28 cellular contexts compared by ENCODE assay signal in genomic region chr9:76313771-76314170, GRCh38.
"Had no signal": no experiment of that assay in that cellular context is flagged by ENCODE, and none has a peak within 500 bp of the region (broad histone marks: within the 10 kb centered on the region; RNA-seq: fewer than 3 reads in every experiment).

No MANE protein-coding gene starts in this region.

- DNase-seq: activated CD4-positive, alpha-beta memory T cell treated with anti-CD3 and anti-CD28 coated beads, Interleukin-2, amount 10 ng/mL, durations not matched to agents 7 days and 5 days; activated CD4-positive, alpha-beta T cell treated with anti-CD3 and anti-CD28 coated beads, Interleukin-2, amount 50 U/mL, for 1 hour; activated CD4-positive, CD25-positive, alpha-beta regulatory T cell; activated gamma-delta T cell; activated naive CD4-positive, alpha-beta T cell treated with anti-CD3 and anti-CD28 coated beads for 36 hours; activated T-cell treated with anti-CD3 and anti-CD28 coated beads for 4 hours; activated T-cell treated with anti-CD3 and anti-CD28 coated beads, Interleukin-2, amount 50 U/mL, for 48 hours; amygdala; KG1; NCI-H1048; NCI-H146; NCI-H187 treated with DMSO at 0.1 percent for 48 hours; NCI-H2081 treated with DMSO at 0.1 percent for 48 hours; NCI-H2227 treated with DMSO at 0.1 percent for 48 hours; NCI-H446 treated with DMSO at 0.1 percent for 48 hours; NCI-H524 treated with DMSO at 0.1 percent for 48 hours; NCI-H774; RPMI8226; T-cell; T-helper 2 cell; T1000 had no signal

- H3K4me1 Mint-ChIP-seq: activated CD4-positive, alpha-beta memory T cell treated with anti-CD3 and anti-CD28 coated beads, Interleukin-2, amount 10 ng/mL, durations not matched to agents 7 days and 5 days; activated T-helper 17 cell treated with anti-CD3 and anti-CD28 coated beads, Interleukin-2, amount 50 U/mL, for 72 hours; brain; T-cell had no signal

- H3K4me3 Mint-ChIP-seq: activated CD4-positive, alpha-beta memory T cell treated with anti-CD3 and anti-CD28 coated beads, Interleukin-2, amount 10 ng/mL, durations not matched to agents 7 days and 5 days; activated naive CD4-positive, alpha-beta T cell treated with anti-CD3 and anti-CD28 coated beads for 36 hours; activated naive CD8-positive, alpha-beta T cell; activated T-helper 17 cell treated with anti-CD3 and anti-CD28 coated beads, Interleukin-2, amount 50 U/mL, for 72 hours; brain; T-cell had no signal

- ATAC-seq: activated T-helper 17 cell treated with anti-CD3 and anti-CD28 coated beads, Interleukin-2, amount 50 U/mL, for 72 hours; Right ventricle myocardium inferior; T-cell had no signal

- FAIRE-seq: astrocyte had no signal

- H3K27ac ChIP-seq: SK-N-MC, VCaP had no signal

- H3K9me3 Mint-ChIP-seq: activated CD4-positive, alpha-beta memory T cell treated with anti-CD3 and anti-CD28 coated beads, Interleukin-2, amount 10 ng/mL, durations not matched to agents 7 days and 5 days; activated naive CD4-positive, alpha-beta T cell treated with anti-CD3 and anti-CD28 coated beads for 36 hours; activated T-helper 17 cell treated with anti-CD3 and anti-CD28 coated beads, Interleukin-2, amount 50 U/mL, for 72 hours; brain; T-cell had no signal

- H3K4me3 ChIP-seq: SK-N-MC had no signal

- H3K27me3 Mint-ChIP-seq: activated naive CD8-positive, alpha-beta T cell had no signal

- H3K27ac Mint-ChIP-seq: activated CD4-positive, alpha-beta memory T cell treated with anti-CD3 and anti-CD28 coated beads, Interleukin-2, amount 10 ng/mL, durations not matched to agents 7 days and 5 days; activated naive CD4-positive, alpha-beta T cell treated with anti-CD3 and anti-CD28 coated beads for 36 hours; activated naive CD8-positive, alpha-beta T cell; activated T-helper 17 cell treated with anti-CD3 and anti-CD28 coated beads, Interleukin-2, amount 50 U/mL, for 72 hours; brain; T-cell had no signal
